Comparison of ENCODE assay signal across 1 cellular context in the genomic region with DNA sequence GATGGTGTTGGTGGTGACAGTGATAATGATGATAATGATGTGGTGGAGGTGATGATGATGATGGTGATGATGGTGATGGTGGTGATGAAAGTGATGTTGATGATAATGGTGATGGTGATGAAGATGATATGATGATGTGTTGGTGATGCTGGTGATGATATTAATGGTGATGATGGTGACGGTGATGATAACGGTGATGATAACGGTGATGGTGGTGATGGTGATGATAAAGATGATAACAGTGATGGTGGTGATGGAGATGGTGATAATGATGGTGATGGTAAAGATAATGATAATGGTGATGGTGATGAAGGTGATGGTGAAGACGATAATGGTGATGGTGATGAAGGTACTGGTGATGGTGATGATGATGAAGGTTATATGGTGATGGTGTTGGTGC.
A peak's percentile ranks its signal among the peaks of the same experiment; 100 is the strongest.
TF ChIP-seq lines count a peak whose summit lies in the region.

No MANE protein-coding gene starts in this region.

TF ChIP-seq in HEK293, 187 proteins besides CTCF, POLR2A, EP300 and RAD21 (continued from another document and continues in another):
- TF ChIP-seq, protein P1, sequence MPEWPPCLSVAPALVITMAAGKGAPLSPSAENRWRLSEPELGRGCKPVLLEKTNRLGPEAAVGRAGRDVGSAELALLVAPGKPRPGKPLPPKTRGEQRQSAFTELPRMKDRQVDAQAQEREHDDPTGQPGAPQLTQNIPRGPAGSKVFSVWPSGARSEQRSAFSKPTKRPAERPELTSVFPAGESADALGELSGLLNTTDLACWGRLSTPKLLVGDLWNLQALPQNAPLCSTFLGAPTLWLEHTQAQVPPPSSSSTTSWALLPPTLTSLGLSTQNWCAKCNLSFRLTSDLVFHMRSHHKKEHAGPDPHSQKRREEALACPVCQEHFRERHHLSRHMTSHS (tag by site-specific recombination; IDR thresholded peaks at IDR 0.05) = no peak
- TF ChIP-seq ZNF335 (tag by site-specific recombination; conservative IDR thresholded peaks at IDR 0.05) (no peak), SP2 (tag by site-specific recombination; IDR thresholded peaks at IDR 0.05) (no peak), ZNF223 (tag by site-specific recombination; IDR thresholded peaks at IDR 0.05) (no peak), ZNF677 (tag by site-specific recombination; IDR thresholded peaks at IDR 0.05) (no peak), ZBTB1 (tag by site-specific recombination; IDR thresholded peaks at IDR 0.05) (no peak), ZNF266 (tag by site-specific recombination; IDR thresholded peaks at IDR 0.05; ENCODE audit: low read depth) (0 out of 2 replicates have a peak, but pooled peaks have one; percentile 34), OSR2 (tag by site-specific recombination; IDR thresholded peaks at IDR 0.05) (no peak), ZBTB20 (tag by site-specific recombination; IDR thresholded peaks at IDR 0.05) (no peak), GLI2 (tag by site-specific recombination; IDR thresholded peaks at IDR 0.05; ENCODE audit: borderline replicate concordance, low read depth) (no peak), ZNF610 (tag by site-specific recombination; IDR thresholded peaks at IDR 0.05; ENCODE audit: borderline replicate concordance) (no peak), ZNF785 (tag by site-specific recombination; IDR thresholded peaks at IDR 0.05) (peak; percentile 70; the same call in 1 of the 2 replicates), ZNF747 (tag by site-specific recombination; IDR thresholded peaks at IDR 0.05) (0 out of 2 replicates have a peak, but pooled peaks have one; percentile 8), ZNF510 (tag by site-specific recombination; IDR thresholded peaks at IDR 0.05; ENCODE audit: insufficient replicate concordance) (no peak), ZNF548 (tag by site-specific recombination; IDR thresholded peaks at IDR 0.05) (no peak), HOXC10 (CRISPR knock-in tag; IDR thresholded peaks at IDR 0.05) (no peak), ZXDB (tag by site-specific recombination; IDR thresholded peaks at IDR 0.05) (no peak), ZNF311 (tag by site-specific recombination; IDR thresholded peaks at IDR 0.05; ENCODE audit: borderline replicate concordance) (no peak), ZNF558 (tag by site-specific recombination; IDR thresholded peaks at IDR 0.05) (no peak), EGR2 (tag by site-specific recombination; IDR thresholded peaks at IDR 0.05; ENCODE audit: low read depth) (no peak), ZNF76 (tag by site-specific recombination; IDR thresholded peaks at IDR 0.05; ENCODE audit: borderline replicate concordance, low read depth) (no peak), ZNF514 (tag by site-specific recombination; IDR thresholded peaks at IDR 0.05) (no peak), RBAK (tag by site-specific recombination; IDR thresholded peaks at IDR 0.05) (no peak), ZNF792 (tag by site-specific recombination; IDR thresholded peaks at IDR 0.05) (no peak), ZNF768 (tag by site-specific recombination; IDR thresholded peaks at IDR 0.05) (no peak), ZNF354C (tag by site-specific recombination; IDR thresholded peaks at IDR 0.05; ENCODE audit: borderline replicate concordance, low read depth) (0 out of 2 replicates have a peak, but pooled peaks have one; percentile 17), ZNF621 (tag by site-specific recombination; IDR thresholded peaks at IDR 0.05) (no peak), ZNF830 (tag by site-specific recombination; IDR thresholded peaks at IDR 0.05; ENCODE audit: low read depth) (no peak)
- TF ChIP-seq, protein P2, sequence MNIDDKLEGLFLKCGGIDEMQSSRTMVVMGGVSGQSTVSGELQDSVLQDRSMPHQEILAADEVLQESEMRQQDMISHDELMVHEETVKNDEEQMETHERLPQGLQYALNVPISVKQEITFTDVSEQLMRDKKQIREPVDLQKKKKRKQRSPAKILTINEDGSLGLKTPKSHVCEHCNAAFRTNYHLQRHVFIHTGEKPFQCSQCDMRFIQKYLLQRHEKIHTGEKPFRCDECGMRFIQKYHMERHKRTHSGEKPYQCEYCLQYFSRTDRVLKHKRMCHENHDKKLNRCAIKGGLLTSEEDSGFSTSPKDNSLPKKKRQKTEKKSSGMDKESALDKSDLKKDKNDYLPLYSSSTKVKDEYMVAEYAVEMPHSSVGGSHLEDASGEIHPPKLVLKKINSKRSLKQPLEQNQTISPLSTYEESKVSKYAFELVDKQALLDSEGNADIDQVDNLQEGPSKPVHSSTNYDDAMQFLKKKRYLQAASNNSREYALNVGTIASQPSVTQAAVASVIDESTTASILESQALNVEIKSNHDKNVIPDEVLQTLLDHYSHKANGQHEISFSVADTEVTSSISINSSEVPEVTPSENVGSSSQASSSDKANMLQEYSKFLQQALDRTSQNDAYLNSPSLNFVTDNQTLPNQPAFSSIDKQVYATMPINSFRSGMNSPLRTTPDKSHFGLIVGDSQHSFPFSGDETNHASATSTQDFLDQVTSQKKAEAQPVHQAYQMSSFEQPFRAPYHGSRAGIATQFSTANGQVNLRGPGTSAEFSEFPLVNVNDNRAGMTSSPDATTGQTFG (tag by site-specific recombination; IDR thresholded peaks at IDR 0.05; ENCODE audit: borderline replicate concordance) = peak; percentile 10; the same call in 1 of the 2 replicates
- TF ChIP-seq, protein P3, sequence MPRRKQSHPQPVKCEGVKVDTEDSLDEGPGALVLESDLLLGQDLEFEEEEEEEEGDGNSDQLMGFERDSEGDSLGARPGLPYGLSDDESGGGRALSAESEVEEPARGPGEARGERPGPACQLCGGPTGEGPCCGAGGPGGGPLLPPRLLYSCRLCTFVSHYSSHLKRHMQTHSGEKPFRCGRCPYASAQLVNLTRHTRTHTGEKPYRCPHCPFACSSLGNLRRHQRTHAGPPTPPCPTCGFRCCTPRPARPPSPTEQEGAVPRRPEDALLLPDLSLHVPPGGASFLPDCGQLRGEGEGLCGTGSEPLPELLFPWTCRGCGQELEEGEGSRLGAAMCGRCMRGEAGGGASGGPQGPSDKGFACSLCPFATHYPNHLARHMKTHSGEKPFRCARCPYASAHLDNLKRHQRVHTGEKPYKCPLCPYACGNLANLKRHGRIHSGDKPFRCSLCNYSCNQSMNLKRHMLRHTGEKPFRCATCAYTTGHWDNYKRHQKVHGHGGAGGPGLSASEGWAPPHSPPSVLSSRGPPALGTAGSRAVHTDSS (tag by site-specific recombination; IDR thresholded peaks at IDR 0.05) = peak; percentile 94; the same call in 1 of the 2 replicates
- TF ChIP-seq, protein P4, sequence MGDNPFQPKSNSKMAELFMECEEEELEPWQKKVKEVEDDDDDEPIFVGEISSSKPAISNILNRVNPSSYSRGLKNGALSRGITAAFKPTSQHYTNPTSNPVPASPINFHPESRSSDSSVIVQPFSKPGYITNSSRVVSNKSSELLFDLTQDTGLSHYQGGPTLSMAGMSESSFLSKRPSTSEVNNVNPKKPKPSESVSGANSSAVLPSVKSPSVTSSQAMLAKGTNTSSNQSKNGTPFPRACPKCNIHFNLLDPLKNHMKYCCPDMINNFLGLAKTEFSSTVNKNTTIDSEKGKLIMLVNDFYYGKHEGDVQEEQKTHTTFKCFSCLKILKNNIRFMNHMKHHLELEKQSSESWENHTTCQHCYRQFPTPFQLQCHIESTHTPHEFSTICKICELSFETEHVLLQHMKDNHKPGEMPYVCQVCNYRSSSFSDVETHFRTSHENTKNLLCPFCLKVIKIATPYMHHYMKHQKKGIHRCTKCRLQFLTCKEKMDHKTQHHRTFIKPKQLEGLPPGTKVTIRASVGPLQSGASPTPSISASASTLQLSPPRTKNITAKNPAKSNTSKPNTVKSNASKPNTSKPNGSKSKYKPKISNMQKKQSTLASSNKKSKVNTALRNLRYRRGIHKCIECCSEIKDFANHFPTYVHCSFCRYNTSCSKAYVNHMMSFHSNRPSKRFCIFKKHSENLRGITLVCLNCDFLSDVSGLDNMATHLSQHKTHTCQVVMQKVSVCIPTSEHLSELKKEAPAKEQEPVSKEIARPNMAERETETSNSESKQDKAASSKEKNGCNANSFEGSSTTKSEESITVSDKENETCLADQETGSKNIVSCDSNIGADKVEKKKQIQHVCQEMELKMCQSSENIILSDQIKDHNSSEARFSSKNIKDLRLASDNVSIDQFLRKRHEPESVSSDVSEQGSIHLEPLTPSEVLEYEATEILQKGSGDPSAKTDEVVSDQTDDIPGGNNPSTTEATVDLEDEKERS (tag by site-specific recombination; IDR thresholded peaks at IDR 0.05) = no peak
- TF ChIP-seq, protein P5, sequence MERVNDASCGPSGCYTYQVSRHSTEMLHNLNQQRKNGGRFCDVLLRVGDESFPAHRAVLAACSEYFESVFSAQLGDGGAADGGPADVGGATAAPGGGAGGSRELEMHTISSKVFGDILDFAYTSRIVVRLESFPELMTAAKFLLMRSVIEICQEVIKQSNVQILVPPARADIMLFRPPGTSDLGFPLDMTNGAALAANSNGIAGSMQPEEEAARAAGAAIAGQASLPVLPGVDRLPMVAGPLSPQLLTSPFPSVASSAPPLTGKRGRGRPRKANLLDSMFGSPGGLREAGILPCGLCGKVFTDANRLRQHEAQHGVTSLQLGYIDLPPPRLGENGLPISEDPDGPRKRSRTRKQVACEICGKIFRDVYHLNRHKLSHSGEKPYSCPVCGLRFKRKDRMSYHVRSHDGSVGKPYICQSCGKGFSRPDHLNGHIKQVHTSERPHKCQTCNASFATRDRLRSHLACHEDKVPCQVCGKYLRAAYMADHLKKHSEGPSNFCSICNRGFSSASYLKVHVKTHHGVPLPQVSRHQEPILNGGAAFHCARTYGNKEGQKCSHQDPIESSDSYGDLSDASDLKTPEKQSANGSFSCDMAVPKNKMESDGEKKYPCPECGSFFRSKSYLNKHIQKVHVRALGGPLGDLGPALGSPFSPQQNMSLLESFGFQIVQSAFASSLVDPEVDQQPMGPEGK (tag by site-specific recombination; IDR thresholded peaks at IDR 0.05) = no peak
- TF ChIP-seq, protein P6, sequence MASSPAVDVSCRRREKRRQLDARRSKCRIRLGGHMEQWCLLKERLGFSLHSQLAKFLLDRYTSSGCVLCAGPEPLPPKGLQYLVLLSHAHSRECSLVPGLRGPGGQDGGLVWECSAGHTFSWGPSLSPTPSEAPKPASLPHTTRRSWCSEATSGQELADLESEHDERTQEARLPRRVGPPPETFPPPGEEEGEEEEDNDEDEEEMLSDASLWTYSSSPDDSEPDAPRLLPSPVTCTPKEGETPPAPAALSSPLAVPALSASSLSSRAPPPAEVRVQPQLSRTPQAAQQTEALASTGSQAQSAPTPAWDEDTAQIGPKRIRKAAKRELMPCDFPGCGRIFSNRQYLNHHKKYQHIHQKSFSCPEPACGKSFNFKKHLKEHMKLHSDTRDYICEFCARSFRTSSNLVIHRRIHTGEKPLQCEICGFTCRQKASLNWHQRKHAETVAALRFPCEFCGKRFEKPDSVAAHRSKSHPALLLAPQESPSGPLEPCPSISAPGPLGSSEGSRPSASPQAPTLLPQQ (tag by site-specific recombination; IDR thresholded peaks at IDR 0.05) = no peak
- TF ChIP-seq, protein P7, sequence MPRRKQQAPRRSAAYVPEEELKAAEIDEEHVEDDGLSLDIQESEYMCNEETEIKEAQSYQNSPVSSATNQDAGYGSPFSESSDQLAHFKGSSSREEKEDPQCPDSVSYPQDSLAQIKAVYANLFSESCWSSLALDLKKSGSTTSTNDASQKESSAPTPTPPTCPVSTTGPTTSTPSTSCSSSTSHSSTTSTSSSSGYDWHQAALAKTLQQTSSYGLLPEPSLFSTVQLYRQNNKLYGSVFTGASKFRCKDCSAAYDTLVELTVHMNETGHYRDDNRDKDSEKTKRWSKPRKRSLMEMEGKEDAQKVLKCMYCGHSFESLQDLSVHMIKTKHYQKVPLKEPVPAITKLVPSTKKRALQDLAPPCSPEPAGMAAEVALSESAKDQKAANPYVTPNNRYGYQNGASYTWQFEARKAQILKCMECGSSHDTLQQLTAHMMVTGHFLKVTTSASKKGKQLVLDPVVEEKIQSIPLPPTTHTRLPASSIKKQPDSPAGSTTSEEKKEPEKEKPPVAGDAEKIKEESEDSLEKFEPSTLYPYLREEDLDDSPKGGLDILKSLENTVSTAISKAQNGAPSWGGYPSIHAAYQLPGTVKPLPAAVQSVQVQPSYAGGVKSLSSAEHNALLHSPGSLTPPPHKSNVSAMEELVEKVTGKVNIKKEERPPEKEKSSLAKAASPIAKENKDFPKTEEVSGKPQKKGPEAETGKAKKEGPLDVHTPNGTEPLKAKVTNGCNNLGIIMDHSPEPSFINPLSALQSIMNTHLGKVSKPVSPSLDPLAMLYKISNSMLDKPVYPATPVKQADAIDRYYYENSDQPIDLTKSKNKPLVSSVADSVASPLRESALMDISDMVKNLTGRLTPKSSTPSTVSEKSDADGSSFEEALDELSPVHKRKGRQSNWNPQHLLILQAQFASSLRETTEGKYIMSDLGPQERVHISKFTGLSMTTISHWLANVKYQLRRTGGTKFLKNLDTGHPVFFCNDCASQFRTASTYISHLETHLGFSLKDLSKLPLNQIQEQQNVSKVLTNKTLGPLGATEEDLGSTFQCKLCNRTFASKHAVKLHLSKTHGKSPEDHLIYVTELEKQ (tag by site-specific recombination; IDR thresholded peaks at IDR 0.05; ENCODE audit: borderline replicate concordance) = no peak
- TF ChIP-seq, protein P8, sequence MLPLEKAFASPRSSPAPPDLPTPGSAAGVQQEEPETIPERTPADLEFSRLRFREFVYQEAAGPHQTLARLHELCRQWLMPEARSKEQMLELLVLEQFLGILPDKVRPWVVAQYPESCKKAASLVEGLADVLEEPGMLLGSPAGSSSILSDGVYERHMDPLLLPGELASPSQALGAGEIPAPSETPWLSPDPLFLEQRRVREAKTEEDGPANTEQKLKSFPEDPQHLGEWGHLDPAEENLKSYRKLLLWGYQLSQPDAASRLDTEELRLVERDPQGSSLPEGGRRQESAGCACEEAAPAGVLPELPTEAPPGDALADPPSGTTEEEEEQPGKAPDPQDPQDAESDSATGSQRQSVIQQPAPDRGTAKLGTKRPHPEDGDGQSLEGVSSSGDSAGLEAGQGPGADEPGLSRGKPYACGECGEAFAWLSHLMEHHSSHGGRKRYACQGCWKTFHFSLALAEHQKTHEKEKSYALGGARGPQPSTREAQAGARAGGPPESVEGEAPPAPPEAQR (tag by site-specific recombination; IDR thresholded peaks at IDR 0.05) = no peak
- TF ChIP-seq, protein P9, sequence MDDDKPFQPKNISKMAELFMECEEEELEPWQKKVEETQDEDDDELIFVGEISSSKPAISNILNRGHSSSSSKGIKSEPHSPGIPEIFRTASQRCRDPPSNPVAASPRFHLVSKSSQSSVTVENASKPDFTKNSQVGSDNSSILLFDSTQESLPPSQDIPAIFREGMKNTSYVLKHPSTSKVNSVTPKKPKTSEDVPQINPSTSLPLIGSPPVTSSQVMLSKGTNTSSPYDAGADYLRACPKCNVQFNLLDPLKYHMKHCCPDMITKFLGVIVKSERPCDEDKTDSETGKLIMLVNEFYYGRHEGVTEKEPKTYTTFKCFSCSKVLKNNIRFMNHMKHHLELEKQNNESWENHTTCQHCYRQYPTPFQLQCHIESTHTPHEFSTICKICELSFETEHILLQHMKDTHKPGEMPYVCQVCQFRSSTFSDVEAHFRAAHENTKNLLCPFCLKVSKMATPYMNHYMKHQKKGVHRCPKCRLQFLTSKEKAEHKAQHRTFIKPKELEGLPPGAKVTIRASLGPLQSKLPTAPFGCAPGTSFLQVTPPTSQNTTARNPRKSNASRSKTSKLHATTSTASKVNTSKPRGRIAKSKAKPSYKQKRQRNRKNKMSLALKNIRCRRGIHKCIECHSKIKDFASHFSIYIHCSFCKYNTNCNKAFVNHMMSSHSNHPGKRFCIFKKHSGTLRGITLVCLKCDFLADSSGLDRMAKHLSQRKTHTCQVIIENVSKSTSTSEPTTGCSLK (tag by site-specific recombination; IDR thresholded peaks at IDR 0.05) = 0 out of 2 replicates have a peak, but pooled peaks have one; percentile 38
